In the genomic region with DNA sequence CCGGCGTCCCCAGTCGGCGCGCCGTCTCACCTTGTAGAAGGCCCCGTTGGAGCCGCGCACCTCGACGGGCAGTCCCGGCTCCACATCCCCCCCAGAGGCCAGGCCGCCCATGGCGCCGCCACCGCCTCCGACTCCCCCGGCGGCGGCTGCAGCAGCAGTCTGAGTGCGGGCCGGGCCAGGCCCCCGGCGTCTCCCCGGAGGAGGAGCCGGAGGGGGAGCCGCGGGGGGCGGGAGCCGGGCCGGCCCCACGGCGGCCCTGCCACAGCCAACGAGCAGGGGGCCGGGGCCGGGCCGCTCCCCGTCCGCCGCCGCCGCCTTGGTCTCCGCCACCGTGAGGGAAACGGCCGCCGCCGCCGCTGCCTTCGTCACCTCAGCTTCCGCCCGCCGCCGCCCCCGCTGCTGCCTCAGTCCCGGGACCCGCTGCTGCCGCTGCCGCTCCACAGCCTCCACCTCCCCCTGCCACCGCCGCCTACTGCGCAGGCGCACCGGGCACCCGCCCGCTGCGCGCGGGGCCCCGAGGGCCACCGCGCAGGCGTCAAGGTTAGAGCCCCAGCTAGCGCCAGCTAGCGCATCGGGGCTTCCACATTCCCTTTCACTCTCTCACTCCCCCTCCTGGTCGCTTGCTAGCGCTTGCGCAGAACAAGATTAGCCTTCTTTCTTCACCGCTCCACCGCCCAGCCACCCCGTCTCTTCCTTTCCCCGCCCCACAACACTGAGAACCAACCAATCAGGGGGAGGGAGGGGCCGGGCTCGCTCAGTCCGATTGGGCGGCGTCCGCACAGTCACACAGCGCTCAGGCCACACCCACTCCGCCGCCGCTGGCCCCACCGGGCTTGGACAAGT, we compare ENCODE assay signal across 8 cellular contexts. TPM values are rescaled to one million over a fixed set of nuclear protein-coding genes. Genes with fewer than 3 reads are reported as not detected.
DNase-seq lines count a peak whose midpoint lies in the region; ATAC-seq and TF ChIP-seq lines count a peak whose summit lies in the region.

TSS of gene FXR2 (minus strand) at position 476 of the 843 bp plus-strand sequence. CDS start at position 111, 365 bp downstream.

- H3F3A ChIP-seq in SK-N-SH (replicated peaks; ENCODE audit: insufficient read depth), result peaks cover 4% of the 10 kb centered on the region

- TF ChIP-seq POLR2A in gastroesophageal sphincter (IDR thresholded peaks at IDR 0.05), result peak; percentile 85 to 86

- peak within 1 kb of the TSS; percentile 79; the same call in 1 of the 2 replicates for H2AFZ ChIP-seq in SK-N-SH (ENCODE audit: low read depth)

- H3K9me2 ChIP-seq in SK-N-SH, result no peaks in the 10 kb centered on the region

- H3K9ac ChIP-seq in SK-N-SH, result peak within 1 kb of the TSS; percentile 85

- CTCF ChIA-PET in GM10248 (lab: Yijun Ruan, JAX), result interaction anchor here (1.0 to 9.0 kb wide), 10 partner anchors 9 to 323 kb away, joined by 3 to 68 read pairs (median 4); partner anchors contain the start of genes SAT2, SHBG and TP53
- CTCF ChIA-PET in SK-N-SH (lab: Yijun Ruan, JAX), result interaction anchor here (0.6 to 2.1 kb wide), 11 partner anchors 12 to 73 kb away, joined by 3 to 14 read pairs (median 6); partner anchors contain the start of genes ATP1B2, CD68, MPDU1 and SAT2

- under 1% methylated on average over 23 of the region's 94 CpGs for WGBS in SK-N-SH (ENCODE audit: low lambda C conversion rate)
- 0% methylated on average over 5 to 23 of the region's 94 CpGs for WGBS in gastroesophageal sphincter (ENCODE audit: low coverage in 1 of 2), 2 donors

- DNase-seq in GM10248 (ENCODE audit: extremely low spot score) (peak; percentile 99), NCI-H1048 (lab: John Stamatoyannopoulos, UW) (peak; percentile 99), SK-N-SH (peak; percentile 99), non-pigmented ciliary epithelial cell (ENCODE audit: low read depth) (peak; percentile 99), superior temporal gyrus (ENCODE audit: extremely low spot score) (peak; percentile 99)
- peak; percentile 99 for DNase-seq in activated naive CD4-positive, alpha-beta T cell treated with anti-CD3 and anti-CD28 coated beads, Interleukin-2, amount 50 U/mL, for 16 hours

- TF ChIP-seq CTCF in GM10248 (IDR thresholded peaks at IDR 0.05; ENCODE audit: control extremely low read depth, extremely low read depth, low read depth, missing control alignments) (peak; percentile 57), SK-N-SH (IDR thresholded peaks at IDR 0.05) (peak; percentile 52), gastroesophageal sphincter (IDR thresholded peaks at IDR 0.05) (peak in 3 of 4 experiments; percentile 64 to 68 (median 67))

- POLR2A ChIA-PET in GM10248 (lab: Yijun Ruan, JAX), result interaction anchor here (0.6 to 1.2 kb wide), 6 partner anchors 10 to 130 kb away, joined by 3 to 6 read pairs (median 4); partner anchors contain the start of genes MPDU1, POLR2A, SAT2 and TP53
- POLR2A ChIA-PET in SK-N-SH (lab: Yijun Ruan, JAX), result interaction anchor here (0.7 to 2.4 kb wide), 9 partner anchors 12 to 73 kb away, joined by 3 to 19 read pairs (median 5); partner anchors contain the start of genes CD68, SAT2, TP53 and WRAP53

- TF ChIP-seq EP300 in SK-N-SH (IDR thresholded peaks at IDR 0.05; ENCODE audit: borderline replicate concordance in 1 of 2, low read depth in 1 of 2, low read length in 1 of 2) (peak in 1 of 2 experiments; percentile 35; a peak in 1 of 4 replicates), gastroesophageal sphincter (IDR thresholded peaks at IDR 0.05) (no peak)

- H3K4me3 ChIP-seq in SK-N-SH (ENCODE audit: low read depth in 2 of 2, low read length in 1 of 2) (peak within 1 kb of the TSS; percentile 77 to 90), gastroesophageal sphincter (peak within 1 kb of the TSS; percentile 47 to 88)

- H3K27ac ChIP-seq in SK-N-SH (ENCODE audit: low read depth in 2 of 2, low read length in 1 of 2) (peak within 1 kb of the TSS; percentile 75 to 84), gastroesophageal sphincter (peak within 1 kb of the TSS; percentile 86 to 98 (median 95))

- H3K79me2 ChIP-seq in SK-N-SH (ENCODE audit: insufficient read depth), result peaks cover 46% of the 10 kb centered on the region

- H3K9me3 ChIP-seq in SK-N-SH (no peaks in the 10 kb centered on the region), gastroesophageal sphincter (no peaks in the 10 kb centered on the region)

- peaks cover 42% of the 10 kb centered on the region for H4K20me1 ChIP-seq in SK-N-SH (ENCODE audit: insufficient read depth)

- peak; percentile 36 for TF ChIP-seq RAD21 in SK-N-SH (IDR thresholded peaks at IDR 0.05; ENCODE audit: low read length)

- no peaks in the 10 kb centered on the region for H3K27me3 ChIP-seq in SK-N-SH (ENCODE audit: insufficient read depth)
- no peaks in the 10 kb centered on the region for H3K27me3 ChIP-seq in gastroesophageal sphincter

- H3K4me1 ChIP-seq in SK-N-SH (ENCODE audit: control insufficient read depth in 1 of 2, insufficient read depth in 2 of 2, low read depth in 1 of 2, low read length in 1 of 2) (peaks cover 0 to 18% of the 10 kb centered on the region in 2 experiments; a peak in 3 of 4 replicates), gastroesophageal sphincter (peaks cover 0 to 48% (median 17%) of the 10 kb centered on the region in 3 donors)

- H3K36me3 ChIP-seq in SK-N-SH (replicated peaks in 1 of 2; ENCODE audit: control insufficient read depth in 1 of 2, insufficient read depth in 2 of 2, low read length in 1 of 2), result peaks cover 11 to 17% of the 10 kb centered on the region in 2 experiments
- peaks cover 0 to 3% of the 10 kb centered on the region in 2 donors for H3K36me3 ChIP-seq in gastroesophageal sphincter

- ATAC-seq in HG02571 (IDR thresholded peaks at IDR 0.05; ENCODE audit: unreplicated experiment) (peak; percentile 89), gastroesophageal sphincter (peak; percentile 97)

- peak within 1 kb of the TSS; percentile 93 for H3K4me2 ChIP-seq in SK-N-SH

TF ChIP-seq in SK-N-SH, 30 proteins besides CTCF, POLR2A, EP300 and RAD21:
- TF ChIP-seq RFX5 (IDR thresholded peaks at IDR 0.05; ENCODE audit: low read length) (peak; percentile 93), MEF2A (IDR thresholded peaks at IDR 0.05; ENCODE audit: borderline replicate concordance, low read depth) (no peak), YY1 (IDR thresholded peaks at IDR 0.05; ENCODE audit: low read depth) (0 out of 2 replicates have a peak, but pooled peaks have one; percentile 16), NRF1 (IDR thresholded peaks at IDR 0.05; ENCODE audit: low read depth, low read length) (peak; percentile 91), TEAD4 (IDR thresholded peaks at IDR 0.05; ENCODE audit: borderline replicate concordance, insufficient read depth) (no peak), JUND (IDR thresholded peaks at IDR 0.05) (no peak), TAF1 (IDR thresholded peaks at IDR 0.05; ENCODE audit: borderline replicate concordance, low read depth, low read length) (peak; percentile 71), POLR2AphosphoS5 (IDR thresholded peaks at IDR 0.05; ENCODE audit: low read depth, low read length) (peak; percentile 26; the same call in 1 of the 2 replicates), MXI1 (IDR thresholded peaks at IDR 0.05; ENCODE audit: low read depth, low read length) (no peak; the same call in 1 of the 2 replicates), IRF3 (IDR thresholded peaks at IDR 0.05; ENCODE audit: low read depth, low read length) (no peak)
- TF ChIP-seq, protein P1, sequence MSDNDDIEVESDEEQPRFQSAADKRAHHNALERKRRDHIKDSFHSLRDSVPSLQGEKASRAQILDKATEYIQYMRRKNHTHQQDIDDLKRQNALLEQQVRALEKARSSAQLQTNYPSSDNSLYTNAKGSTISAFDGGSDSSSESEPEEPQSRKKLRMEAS (IDR thresholded peaks at IDR 0.05; ENCODE audit: low read depth), result peak; percentile 42

RNA-seq across cellular contexts. Expression of gene FXR2, which starts in this region (rescaled TPM):
- polyA plus RNA-seq in SK-N-SH (2012; rRNA removed), result 56.4 and 62.3 TPM in 2 replicates
- polyA plus RNA-seq in SK-N-SH (2012; cell fraction: cytosol; rRNA removed), result 30.9 and 44.1 TPM in 2 replicates
- polyA plus RNA-seq in SK-N-SH (2012; cell fraction: nucleus; rRNA removed), result 97.1 and 104 TPM in 2 replicates
- total RNA-seq in gastroesophageal sphincter, result 10 to 100 TPM; 39.3 to 54.6 (median 47.4) TPM

Comparison
In these comparisons a context has a peak if more than half of its experiments do, and no peak if none do; other contexts are left out.
1. Peak in every context shown above with its lines: DNase-seq, ATAC-seq, H3K4me3 ChIP-seq and H3K27ac ChIP-seq.